14 cellular contexts compared by ENCODE assay signal in the genomic region with DNA sequence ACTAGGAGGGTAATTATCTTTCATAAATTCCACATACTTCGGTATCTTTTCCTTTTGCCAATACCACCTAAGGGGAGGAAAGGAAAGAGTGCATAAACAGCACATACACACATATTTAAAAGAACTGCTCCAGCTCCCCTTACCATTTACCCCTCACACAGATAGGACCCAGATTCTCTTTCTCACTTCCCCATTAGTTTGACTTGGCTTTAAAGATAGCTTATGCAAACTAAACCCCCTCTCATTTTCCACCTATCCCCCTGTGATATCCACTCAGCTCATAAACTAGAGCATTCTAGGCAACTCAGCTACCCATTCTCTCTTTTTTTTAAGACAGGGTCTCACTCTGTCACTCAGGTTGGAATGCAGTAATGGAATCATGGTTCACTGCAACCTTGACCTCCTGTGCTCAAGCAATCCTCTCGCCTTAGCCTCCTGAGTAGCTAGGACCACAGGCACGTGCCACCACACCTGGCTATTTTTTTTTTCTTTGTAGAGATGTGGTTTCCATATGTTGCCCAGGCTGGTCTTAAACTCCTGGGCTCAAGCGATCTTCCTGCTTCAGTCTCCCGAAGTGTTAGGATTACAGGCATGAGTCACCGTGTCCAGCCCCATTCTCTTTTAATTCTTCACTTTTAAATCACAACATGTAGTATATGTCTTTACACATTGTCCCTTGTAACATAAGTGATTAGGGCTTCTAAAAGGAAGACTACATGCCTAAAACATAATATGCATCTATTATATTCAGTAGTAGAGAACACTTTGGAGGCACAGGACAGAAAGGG. TPM values are rescaled to one million over a fixed set of nuclear protein-coding genes. Genes with fewer than 3 reads are reported as not detected.
DNase-seq lines count a peak whose midpoint lies in the region; ATAC-seq, FAIRE-seq and TF ChIP-seq lines count a peak whose summit lies in the region.
"Had no signal": no experiment of that assay in that cellular context is flagged by ENCODE, and none has a peak within 500 bp of the region (broad histone marks: within the 10 kb centered on the region; RNA-seq: fewer than 3 reads in every experiment).

No MANE protein-coding gene starts in this region.

- H3K9me3 Mint-ChIP-seq in memory B cell: no peaks in the 10 kb centered on the region
- H3K9me3 Mint-ChIP-seq: activated T-helper 2 cell treated with anti-CD3 and anti-CD28 coated beads, Interferon-gamma antibody, Interleukin-2, Interleukin-4, amounts not matched to agents 10 μg/mL and 5 μg/mL and 100 μg/mL, durations not matched to agents 14 hours and 24 hours and 36 hours; CD4-positive, alpha-beta T cell had no signal

- no peak for DNase-seq in memory B cell (ENCODE audit: low spot score in 2 of 2)
- no peak for DNase-seq in GM10266 (ENCODE audit: extremely low spot score)
- no peak for DNase-seq in stimulated activated CD4-positive, alpha-beta T cell treated with anti-CD3 and anti-CD28 coated beads, Interleukin-12 subunit alpha, Interleukin-12 subunit beta, amount 100 ng/mL, for 4 hours
- no peak for DNase-seq in GM12892 (ENCODE audit: insufficient read length)
- no peak for DNase-seq in BE2C
- DNase-seq: CD4-positive, alpha-beta T cell; H7; mucosa of descending colon; NCI-H1694 had no signal

- H3K27ac Mint-ChIP-seq in memory B cell: no peak overlapping the region
- H3K27ac Mint-ChIP-seq: activated T-helper 2 cell treated with anti-CD3 and anti-CD28 coated beads, Interferon-gamma antibody, Interleukin-2, Interleukin-4, amounts not matched to agents 10 μg/mL and 5 μg/mL and 100 μg/mL, durations not matched to agents 14 hours and 24 hours and 36 hours; CD4-positive, alpha-beta T cell had no signal

- no peak for TF ChIP-seq CTCF in GM10266 (IDR thresholded peaks at IDR 0.05; ENCODE audit: control insufficient read depth, insufficient read depth, low read depth, missing control alignments)
- no peak for TF ChIP-seq CTCF in BE2C (IDR thresholded peaks at IDR 0.05; ENCODE audit: low read depth, low read length)

- FAIRE-seq in GM12892 (lab: Jason Lieb, UNC): no peak

- H3K4me1 Mint-ChIP-seq in memory B cell: peaks cover 11% of the 10 kb centered on the region

- ATAC-seq in GM18907 (IDR thresholded peaks at IDR 0.05; ENCODE audit: unreplicated experiment): peak; percentile 59
- ATAC-seq in GM21825 (IDR thresholded peaks at IDR 0.05; ENCODE audit: unreplicated experiment): peak; percentile 49
- peak; percentile 30 for ATAC-seq in HG03521 (IDR thresholded peaks at IDR 0.05; ENCODE audit: unreplicated experiment)
- ATAC-seq in memory B cell (ENCODE audit: low read depth): peak; percentile 40
- ATAC-seq: esophagus mucosa, mucosa of descending colon had no signal

- peaks cover 9% of the 10 kb centered on the region for H3K36me3 ChIP-seq in BE2C

- no peaks in the 10 kb centered on the region for H3K27me3 Mint-ChIP-seq in memory B cell
- H3K27me3 Mint-ChIP-seq: CD4-positive, alpha-beta T cell had no signal

- H3K36me3 Mint-ChIP-seq in memory B cell: peaks cover 17% of the 10 kb centered on the region

- H3K4me3 ChIP-seq in BE2C (ENCODE audit: low read depth, low read length): no peak overlapping the region
- H3K4me3 ChIP-seq: mucosa of descending colon had no signal

- TF ChIP-seq POLR2A in GM12892 (IDR thresholded peaks at IDR 0.05; ENCODE audit: low read depth, low read length): no peak

- peaks cover 2% of the 10 kb centered on the region; the same call in 1 of the 2 replicates for H3K4me1 ChIP-seq in BE2C

- H3K9me3 ChIP-seq in BE2C: no peaks in the 10 kb centered on the region; the same call in 1 of the 2 replicates
- H3K9me3 ChIP-seq: mucosa of descending colon had no signal

- no peak overlapping the region for H3K4me3 Mint-ChIP-seq in memory B cell
- H3K4me3 Mint-ChIP-seq: CD4-positive, alpha-beta T cell had no signal

- H3K27me3 ChIP-seq in BE2C: no peaks in the 10 kb centered on the region

RNA-seq across cellular contexts. Expression of a gene that starts 4.0 kb away (rescaled TPM):
- 14.0 TPM for polyA plus RNA-seq in GM12892 (2012; ENCODE audit: missing spikeins)
- 30.4 TPM for polyA plus RNA-seq in BE2C (2012; ENCODE audit: insufficient read depth, insufficient read length, low read depth)

RNA-seq across cellular contexts. Expression of a gene that starts 56.9 kb away (rescaled TPM):
- polyA plus RNA-seq in GM12892 (2012; ENCODE audit: missing spikeins): 26.1 TPM
- polyA plus RNA-seq in BE2C (2012; ENCODE audit: insufficient read depth, insufficient read length, low read depth): 10.6 TPM

RNA-seq across cellular contexts. Expression of a gene that starts 57.1 kb away (rescaled TPM):
- polyA plus RNA-seq in GM12892 (2012; ENCODE audit: missing spikeins): 24.6 TPM
- polyA plus RNA-seq in BE2C (2012; ENCODE audit: insufficient read depth, insufficient read length, low read depth): 5.2 TPM
